ENCODE assay signal across 8 cellular contexts in the genomic region with DNA sequence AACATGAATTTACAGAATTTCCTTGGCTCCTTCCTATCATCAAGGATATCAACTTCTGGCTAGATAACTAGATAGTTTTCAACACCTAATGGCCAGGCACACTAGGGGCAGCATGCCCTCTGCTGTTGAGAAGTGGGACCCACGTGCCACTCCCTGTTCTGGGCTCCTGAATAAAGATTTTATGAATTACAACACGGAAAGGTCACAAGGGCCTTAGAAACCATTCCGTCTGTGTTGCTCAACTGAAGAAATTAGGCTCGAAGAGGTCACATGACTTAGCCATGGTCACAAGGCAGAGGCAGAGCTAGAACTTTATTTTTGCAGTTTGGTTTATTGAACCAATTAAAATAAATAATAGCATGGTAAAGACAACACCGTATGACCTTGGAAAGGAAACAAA. TPM values are rescaled to one million over a fixed set of nuclear protein-coding genes. Genes with fewer than 3 reads are reported as not detected.
DNase-seq lines count a peak whose midpoint lies in the region; ATAC-seq and TF ChIP-seq lines count a peak whose summit lies in the region.

No MANE protein-coding gene starts in this region.

- DNase-seq in AG20443 (ENCODE audit: low spot score): peak; percentile 66
- DNase-seq in NCI-H146 treated with DMSO at 0.1 percent for 48 hours (lab: John Stamatoyannopoulos, UW; ENCODE audit: unreplicated experiment): peak; percentile 9
- DNase-seq in UCSD-AML1 (lab: John Stamatoyannopoulos, UW; ENCODE audit: unreplicated experiment): peak; percentile 39
- peak; percentile 60 for DNase-seq in fibroblast of the aortic adventitia (ENCODE audit: low read depth)
- peak in 51 of 56 donors; percentile 3 to 84 (median 57) for DNase-seq in nucleus accumbens (lab: John Stamatoyannopoulos, UW)
- DNase-seq in dedifferentiated amniotic fluid mesenchymal stem cell (ENCODE audit: extremely low spot score): no peak
- no peak for DNase-seq in effector CD4-positive, alpha-beta T cell

- TF ChIP-seq CTCF in fibroblast of the aortic adventitia (IDR thresholded peaks at IDR 0.05; ENCODE audit: insufficient read depth, low read length): peak; percentile 75

- peak; percentile 66 for ATAC-seq in GM18909 (IDR thresholded peaks at IDR 0.05; ENCODE audit: poor library complexity, unreplicated experiment)

- no peak overlapping the region for H3K4me3 ChIP-seq in fibroblast of the aortic adventitia (ENCODE audit: low read depth, low read length)

RNA-seq across cellular contexts. Expression of a gene that starts 36.0 kb away (rescaled TPM):
- total RNA-seq in fibroblast of the aortic adventitia (ENCODE audit: low replicate concordance): 19.0 and 41.1 TPM in 2 replicates

RNA-seq across cellular contexts. Expression of a gene that starts 37.3 kb away (rescaled TPM):
- 0.16 and 14.3 TPM in 2 replicates for total RNA-seq in fibroblast of the aortic adventitia (ENCODE audit: low replicate concordance)

Comparison
In these comparisons a context has a peak if more than half of its experiments do, and no peak if none do; other contexts are left out.
1. DNase-seq: peak in AG20443 (single experiment), NCI-H146 treated with DMSO at 0.1 percent for 48 hours (single experiment), UCSD-AML1 (single experiment), fibroblast of the aortic adventitia (single experiment) and nucleus accumbens (51 of 56); none in dedifferentiated amniotic fluid mesenchymal stem cell (single experiment) and effector CD4-positive, alpha-beta T cell (single experiment).